19 cellular contexts compared by ENCODE assay signal in genomic region chr1:147612366-147612765, GRCh38. TPM values are rescaled to one million over a fixed set of nuclear protein-coding genes. Genes with fewer than 3 reads are reported as not detected.
DNase-seq lines count a peak whose midpoint lies in the region; ATAC-seq and TF ChIP-seq lines count a peak whose summit lies in the region.
"Had no signal": no experiment of that assay in that cellular context is flagged by ENCODE, and none has a peak within 500 bp of the region (broad histone marks: within the 10 kb centered on the region; RNA-seq: fewer than 3 reads in every experiment).

No MANE protein-coding gene starts in this region.

- H3K9me3 Mint-ChIP-seq in activated T-cell treated with anti-CD3 and anti-CD28 coated beads, Interleukin-2, amount 50 U/mL, for 72 hours, result no peaks in the 10 kb centered on the region
- H3K9me3 Mint-ChIP-seq: IgD-negative memory B cell; naive B cell; stimulated activated naive B cell treated with anti-CD40 and anti-IgM and Interleukin-4, amounts not matched to agents 10 μg/mL and 1 μg/mL and 100 μg/mL, for 72 hours had no signal

- DNase-seq in COR-L47 (lab: John Stamatoyannopoulos, UW) (peak; percentile 91), NCI-H1105 treated with DMSO at 0.1 percent for 48 hours (lab: John Stamatoyannopoulos, UW) (peak; percentile 78), NCI-H748 treated with DMSO at 0.1 percent for 48 hours (lab: John Stamatoyannopoulos, UW) (peak; percentile 89), iPS-NIHi11 (ENCODE audit: low spot score) (no peak), upper lobe of left lung (no peak)
- no peak for DNase-seq in activated T-cell treated with anti-CD3 and anti-CD28 coated beads, Interleukin-2, amount 50 U/mL, for 72 hours
- DNase-seq: effector memory CD4-positive, alpha-beta T cell; islet precursor cell; naive B cell; NCI-H226; retina; stimulated activated CD4-positive, alpha-beta T cell treated with anti-CD3 and anti-CD28 coated beads, Interleukin-4, amount 100 ng/mL, for 4 hours; stimulated activated naive B cell treated with anti-CD40 and anti-IgM and Interleukin-4, amounts not matched to agents 10 μg/mL and 1 μg/mL and 100 μg/mL, for 72 hours; uterus had no signal

- no peak overlapping the region for H3K9ac ChIP-seq in liver (ENCODE audit: low read depth in 1 of 2, low read length in 2 of 2)

- H3K4me1 Mint-ChIP-seq in activated T-cell treated with anti-CD3 and anti-CD28 coated beads, Interleukin-2, amount 50 U/mL, for 72 hours (ENCODE audit: low read depth), result peaks cover 11% of the 10 kb centered on the region
- H3K4me1 Mint-ChIP-seq: naive B cell had no signal

- H3K36me3 ChIP-seq in liver (ENCODE audit: control insufficient read depth in 4 of 4, insufficient read depth in 3 of 4, low read depth in 1 of 4, low read length in 3 of 4) (peaks cover 7 to 24% (median 23%) of the 10 kb centered on the region in 4 donors), upper lobe of left lung (peaks cover 0 to 63% (median 33%) of the 10 kb centered on the region in 4 donors)
- H3K36me3 ChIP-seq: uterus had no signal

- TF ChIP-seq CTCF in liver (IDR thresholded peaks at IDR 0.05; ENCODE audit: low read depth, low read length, missing input control), result no peak
- no peak for TF ChIP-seq CTCF in upper lobe of left lung (IDR thresholded peaks at IDR 0.05)

- TF ChIP-seq EP300 in upper lobe of left lung (IDR thresholded peaks at IDR 0.05), result no peak

- H3K4me3 Mint-ChIP-seq in activated T-cell treated with anti-CD3 and anti-CD28 coated beads, Interleukin-2, amount 50 U/mL, for 72 hours, result no peak overlapping the region
- H3K4me3 Mint-ChIP-seq: naive B cell; stimulated activated naive B cell treated with anti-CD40 and anti-IgM and Interleukin-4, amounts not matched to agents 10 μg/mL and 1 μg/mL and 100 μg/mL, for 72 hours had no signal

- H3K4me3 ChIP-seq in liver (ENCODE audit: low read depth in 1 of 3, low read length in 3 of 3), result no peak overlapping the region
- no peak overlapping the region for H3K4me3 ChIP-seq in upper lobe of left lung
- H3K4me3 ChIP-seq: body of pancreas, GM12878, uterus had no signal

- peaks cover 10 to 29% of the 10 kb centered on the region in 2 donors for H3K36me3 Mint-ChIP-seq in activated T-cell treated with anti-CD3 and anti-CD28 coated beads, Interleukin-2, amount 50 U/mL, for 72 hours (ENCODE audit: insufficient read depth in 2 of 2)

- H3K9me3 ChIP-seq in liver (ENCODE audit: control insufficient read depth in 4 of 4, low read length in 3 of 4) (no peaks in the 10 kb centered on the region), upper lobe of left lung (no peaks in the 10 kb centered on the region)
- H3K9me3 ChIP-seq: body of pancreas, uterus had no signal

- TF ChIP-seq RAD21 in liver (IDR thresholded peaks at IDR 0.05), result peak in 1 of 2 donors; percentile 7

- ATAC-seq in upper lobe of left lung (ENCODE audit: low FRiP score in 2 of 2) (no peak), GM18517 (IDR thresholded peaks at IDR 0.05; ENCODE audit: unreplicated experiment) (no peak)
- ATAC-seq in activated T-cell treated with anti-CD3 and anti-CD28 coated beads, Interleukin-2, amount 50 U/mL, for 72 hours (replicated peaks in 1 of 2), result no peak
- ATAC-seq: body of pancreas; GM12878; stimulated activated naive B cell treated with anti-CD40 and anti-IgM and Interleukin-4, amounts not matched to agents 10 μg/mL and 1 μg/mL and 100 μg/mL, for 72 hours had no signal

- no peaks in the 10 kb centered on the region for H3K27me3 Mint-ChIP-seq in activated T-cell treated with anti-CD3 and anti-CD28 coated beads, Interleukin-2, amount 50 U/mL, for 72 hours (ENCODE audit: low read depth)
- H3K27me3 Mint-ChIP-seq: IgD-negative memory B cell; naive B cell; stimulated activated naive B cell treated with anti-CD40 and anti-IgM and Interleukin-4, amounts not matched to agents 10 μg/mL and 1 μg/mL and 100 μg/mL, for 72 hours had no signal

- 42% methylated on average over 4 of the region's 4 CpGs for WGBS in liver
- WGBS in upper lobe of left lung, 2 donors, result 72 to 82% methylated on average over 4 of the region's 4 CpGs

- H3K4me1 ChIP-seq in liver (ENCODE audit: control insufficient read depth in 4 of 4, insufficient read depth in 4 of 4, low read length in 3 of 4) (peaks cover 1 to 4% (median 3%) of the 10 kb centered on the region in 4 donors), upper lobe of left lung (peaks cover 0 to 5% (median 2%) of the 10 kb centered on the region in 4 donors)
- H3K4me1 ChIP-seq: body of pancreas had no signal

- no peak for TF ChIP-seq POLR2A in upper lobe of left lung (IDR thresholded peaks at IDR 0.05)

- no peak overlapping the region for H3K27ac Mint-ChIP-seq in activated T-cell treated with anti-CD3 and anti-CD28 coated beads, Interleukin-2, amount 50 U/mL, for 72 hours
- H3K27ac Mint-ChIP-seq: IgD-negative memory B cell; stimulated activated naive B cell treated with anti-CD40 and anti-IgM and Interleukin-4, amounts not matched to agents 10 μg/mL and 1 μg/mL and 100 μg/mL, for 72 hours had no signal

- no peaks in the 10 kb centered on the region for H3K27me3 ChIP-seq in liver (ENCODE audit: control insufficient read depth in 4 of 4, insufficient read depth in 4 of 4, low read length in 3 of 4)
- no peaks in the 10 kb centered on the region for H3K27me3 ChIP-seq in upper lobe of left lung
- H3K27me3 ChIP-seq: body of pancreas, uterus had no signal

- H3K27ac ChIP-seq in liver (ENCODE audit: low read depth in 1 of 2, low read length in 2 of 2) (no peak overlapping the region), upper lobe of left lung (no peak overlapping the region)
- H3K27ac ChIP-seq: body of pancreas, uterus had no signal

TF ChIP-seq in liver, 16 proteins besides CTCF, POLR2A, EP300 and RAD21:
- TF ChIP-seq FOXA2 (IDR thresholded peaks at IDR 0.05) (peak; percentile 94), HNF4G (IDR thresholded peaks at IDR 0.05) (no peak), NR2F2 (IDR thresholded peaks at IDR 0.05) (no peak), SP1 (IDR thresholded peaks at IDR 0.05) (peak; percentile 30), TAF1 (conservative IDR thresholded peaks at IDR 0.05) (no peak), YY1 (IDR thresholded peaks at IDR 0.05) (no peak), FOXA1 (IDR thresholded peaks at IDR 0.05) (peak; percentile 94), GABPA (IDR thresholded peaks at IDR 0.05 in 1 of 2, conservative IDR thresholded peaks at IDR 0.05 in 1 of 2) (no peak), EGR1 (IDR thresholded peaks at IDR 0.05; ENCODE audit: low read depth in 2 of 2) (no peak), ATF3 (IDR thresholded peaks at IDR 0.05) (no peak), JUND (IDR thresholded peaks at IDR 0.05) (peak; percentile 13 to 37), MAX (IDR thresholded peaks at IDR 0.05) (no peak), REST (IDR thresholded peaks at IDR 0.05) (no peak), HNF4A (conservative IDR thresholded peaks at IDR 0.05) (peak; percentile 33 to 35), RXRA (IDR thresholded peaks at IDR 0.05) (peak; percentile 8 to 11), ZBTB33 (IDR thresholded peaks at IDR 0.05) (no peak)

RNA-seq across cellular contexts. Expression of gene ACP6, which starts 58.0 kb away (rescaled TPM):
- total RNA-seq in liver, result 1 to 10 TPM; 4.7 to 8.6 TPM
- polyA plus RNA-seq in liver, result 10 to 100 TPM in 1 of 2 donors, 1 to 10 TPM in 1; 7.1 to 18.1 TPM
- 10 to 100 TPM in 5 of 6 donors, 1 to 10 TPM in 1; 8.1 to 60.8 (median 21.6) TPM for total RNA-seq in upper lobe of left lung
- total RNA-seq in activated T-cell treated with anti-CD3 and anti-CD28 coated beads, Interleukin-2, amount 50 U/mL, for 72 hours, result 10 to 100 TPM; 24.5 to 31.0 TPM

Comparison
In these comparisons a context has a peak if more than half of its experiments do, and no peak if none do; other contexts are left out.
1. DNase-seq: peak in COR-L47 (single experiment), NCI-H1105 treated with DMSO at 0.1 percent for 48 hours (single experiment) and NCI-H748 treated with DMSO at 0.1 percent for 48 hours (single experiment); none in iPS-NIHi11 (single experiment), upper lobe of left lung (0 of 2) and activated T-cell treated with anti-CD3 and anti-CD28 coated beads, Interleukin-2, amount 50 U/mL, for 72 hours (0 of 2).